In the genomic region with DNA sequence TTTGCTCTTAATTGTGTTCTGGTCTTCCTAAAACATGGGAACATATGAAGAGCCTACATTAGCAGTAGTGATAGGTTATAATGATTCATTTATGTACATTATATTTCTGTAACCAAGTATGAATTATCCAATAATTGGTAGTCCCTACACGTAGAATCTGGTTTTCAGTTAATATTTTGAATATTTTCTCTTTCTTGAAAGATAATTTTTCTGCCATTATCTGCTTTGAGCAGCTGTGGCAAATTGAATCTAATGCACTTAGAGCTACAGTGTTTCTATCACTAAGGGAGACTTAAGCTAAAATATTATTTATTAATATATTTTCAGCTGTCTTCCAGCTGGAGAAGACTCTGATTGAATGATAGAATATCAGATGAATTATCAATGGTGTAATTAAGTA, we compare ENCODE assay signal across 28 cellular contexts.
"Had no signal": no experiment of that assay in that cellular context is flagged by ENCODE, and none has a peak within 500 bp of the region (broad histone marks: within the 10 kb centered on the region; RNA-seq: fewer than 3 reads in every experiment).

No MANE protein-coding gene starts in this region.

- H3K27me3 ChIP-seq: colonic mucosa, dorsolateral prefrontal cortex, esophagus muscularis mucosa, esophagus squamous epithelium, foreskin keratinocyte, gastrocnemius medialis, gastroesophageal sphincter, heart left ventricle, heart right ventricle, hepatocyte had no signal

- H3K4me2 ChIP-seq: hepatocyte had no signal

- H3K4me1 ChIP-seq: colonic mucosa, esophagus muscularis mucosa, esophagus squamous epithelium, foreskin keratinocyte, gastrocnemius medialis, gastroesophageal sphincter, heart left ventricle, heart right ventricle had no signal

- DNase-seq: colonic mucosa; cortex of kidney; dermis blood vessel endothelial cell; dorsolateral prefrontal cortex; effector CD4-positive, alpha-beta T cell; effector CD8-positive, alpha-beta T cell; effector memory CD4-positive, alpha-beta T cell; effector memory CD8-positive, alpha-beta T cell; endodermal cell; erythroblast; esophagus squamous epithelium; foreskin fibroblast; foreskin keratinocyte; foreskin melanocyte; gastrocnemius medialis; glutamatergic neuron; head of caudate nucleus; heart left ventricle; heart right ventricle had no signal

- FAIRE-seq: endometrium, endothelial cell of umbilical vein, frontal cortex had no signal

- H3K79me2 ChIP-seq: hepatocyte had no signal

- ATAC-seq: effector memory CD8-positive, alpha-beta T cell; esophagus mucosa; foreskin keratinocyte; gastrocnemius medialis; gastroesophageal sphincter; heart left ventricle; heart right ventricle had no signal

- H2AFZ ChIP-seq: hepatocyte had no signal

- H3K9me3 ChIP-seq: colonic mucosa, esophagus muscularis mucosa, esophagus squamous epithelium, gastrocnemius medialis, gastroesophageal sphincter, heart left ventricle, heart right ventricle had no signal

- H3K36me3 ChIP-seq: colonic mucosa had no signal

- H3K4me3 ChIP-seq: colonic mucosa, coronary artery, dorsolateral prefrontal cortex, esophagus muscularis mucosa, esophagus squamous epithelium, gastrocnemius medialis, gastroesophageal sphincter, heart left ventricle, heart right ventricle, hepatocyte had no signal

- H3K27ac ChIP-seq: colonic mucosa, coronary artery, dorsolateral prefrontal cortex, epithelial cell of prostate, esophagus muscularis mucosa, esophagus squamous epithelium, foreskin keratinocyte, gastrocnemius medialis, gastroesophageal sphincter, heart left ventricle, heart right ventricle, hepatocyte had no signal
